Comparison of ENCODE assay signal across 14 cellular contexts in genomic region chr2:174591740-174592139, GRCh38. TPM values are rescaled to one million over a fixed set of nuclear protein-coding genes. Genes with fewer than 3 reads are reported as not detected.
A peak's percentile ranks its signal among the peaks of the same experiment; 100 is the strongest.
DNase-seq lines count a peak whose midpoint lies in the region; ATAC-seq, FAIRE-seq and TF ChIP-seq lines count a peak whose summit lies in the region.
"Had no signal": no experiment of that assay in that cellular context is flagged by ENCODE, and none has a peak within 500 bp of the region (broad histone marks: within the 10 kb centered on the region; RNA-seq: fewer than 3 reads in every experiment).

No MANE protein-coding gene starts in this region.

- H3K4me2 ChIP-seq in OCI-LY7 (ENCODE audit: low read length), result peak overlapping the region; percentile 39

- peak; percentile 13 for FAIRE-seq in bronchial epithelial cell (lab: Jason Lieb, UNC)

- peaks cover 63% of the 10 kb centered on the region for H3K4me1 Mint-ChIP-seq in activated CD4-positive, alpha-beta T cell treated with anti-CD3 and anti-CD28 coated beads, Interleukin-2, amount 10 ng/mL, durations not matched to agents 7 days and 5 days
- peaks cover 80% of the 10 kb centered on the region for H3K4me1 Mint-ChIP-seq in stimulated activated memory B cell treated with anti-CD40 and anti-IgM and Interleukin-4, amounts not matched to agents 10 μg/mL and 1 μg/mL and 100 μg/mL, for 72 hours

- H3K27ac ChIP-seq in OCI-LY7 (ENCODE audit: low read depth, low read length, poor library complexity, severe bottlenecking), result peak overlapping the region; percentile 1
- no peak overlapping the region for H3K27ac ChIP-seq in right lobe of liver
- H3K27ac ChIP-seq: right atrium auricular region had no signal

- BruUV-seq in OCI-LY7 (replicated peaks; lab: Mats Ljungman, UMichigan), result no TSS peak

- CTCF ChIA-PET in activated CD4-positive, alpha-beta T cell treated with anti-CD3 and anti-CD28 coated beads, Interleukin-2, amount 10 ng/mL, durations not matched to agents 7 days and 5 days (lab: Charles Lee), result interaction anchor here (1.1 to 1.7 kb wide), 3 partner anchors 11 to 111 kb away, joined by 3 to 8 read pairs (median 6); no protein-coding TSS in a partner anchor
- CTCF ChIA-PET in OCI-LY7 (lab: Charles Lee; ENCODE audit: unreplicated experiment), result no interaction called here

- no peaks in the 10 kb centered on the region for H4K20me1 ChIP-seq in OCI-LY7 (ENCODE audit: insufficient read depth, low read length)

- peak overlapping the region; percentile 36 for H3K4me3 ChIP-seq in OCI-LY7 (ENCODE audit: low read depth, low read length, poor library complexity, severe bottlenecking)
- H3K4me3 ChIP-seq in bronchial epithelial cell (ENCODE audit: low read depth, low read length), result no peak overlapping the region
- no peak overlapping the region for H3K4me3 ChIP-seq in right lobe of liver
- H3K4me3 ChIP-seq: HAP-1, right atrium auricular region had no signal

- no peak for DNase-seq in activated CD4-positive, alpha-beta T cell treated with anti-CD3 and anti-CD28 coated beads, Interleukin-2, amount 10 ng/mL, durations not matched to agents 7 days and 5 days
- DNase-seq in activated CD4-positive, alpha-beta T cell treated with anti-CD3 and anti-CD28 coated beads for 48 hours, result no peak
- no peak for DNase-seq in OCI-LY7 (ENCODE audit: low spot score)
- DNase-seq in bronchial epithelial cell (ENCODE audit: low read depth), result no peak
- DNase-seq in right lobe of liver, result no peak
- DNase-seq: dermis blood vessel endothelial cell, DMS53, NCI-H1105, SIG-M5 had no signal

- POLR2A ChIA-PET in activated CD4-positive, alpha-beta T cell treated with anti-CD3 and anti-CD28 coated beads, Interleukin-2, amount 10 ng/mL, durations not matched to agents 7 days and 5 days (lab: Charles Lee), result no interaction called here
- POLR2A ChIA-PET in OCI-LY7 (lab: Charles Lee), result interaction anchor here (0.6 to 3.0 kb wide), 7 partner anchors 9 to 165 kb away, joined by 3 to 9 read pairs (median 4); no protein-coding TSS in a partner anchor

- no peak for ATAC-seq in stimulated activated memory B cell treated with anti-CD40 and anti-IgM and Interleukin-4, amounts not matched to agents 10 μg/mL and 1 μg/mL and 100 μg/mL, for 72 hours
- ATAC-seq in HG03095 (IDR thresholded peaks at IDR 0.05; ENCODE audit: unreplicated experiment) (no peak), right lobe of liver (no peak), GM21447 (IDR thresholded peaks at IDR 0.05; ENCODE audit: unreplicated experiment) (no peak)

- H3K27me3 ChIP-seq in bronchial epithelial cell (ENCODE audit: control insufficient read depth, insufficient read depth, low read length) (no peaks in the 10 kb centered on the region), right lobe of liver (no peaks in the 10 kb centered on the region)
- H3K27me3 ChIP-seq: right atrium auricular region had no signal

- H3K9me3 ChIP-seq in OCI-LY7 (ENCODE audit: low read length) (no peaks in the 10 kb centered on the region), right lobe of liver (no peaks in the 10 kb centered on the region)
- H3K9me3 ChIP-seq: HAP-1, right atrium auricular region had no signal

- TF ChIP-seq POLR2A in right lobe of liver (IDR thresholded peaks at IDR 0.05), result no peak

- H3K9me3 Mint-ChIP-seq in activated CD4-positive, alpha-beta T cell treated with anti-CD3 and anti-CD28 coated beads, Interleukin-2, amount 10 ng/mL, durations not matched to agents 7 days and 5 days, result peaks cover 3% of the 10 kb centered on the region
- no peaks in the 10 kb centered on the region for H3K9me3 Mint-ChIP-seq in stimulated activated memory B cell treated with anti-CD40 and anti-IgM and Interleukin-4, amounts not matched to agents 10 μg/mL and 1 μg/mL and 100 μg/mL, for 72 hours

- H3K27ac Mint-ChIP-seq in activated CD4-positive, alpha-beta T cell treated with anti-CD3 and anti-CD28 coated beads, Interleukin-2, amount 10 ng/mL, durations not matched to agents 7 days and 5 days, result peak overlapping the region; percentile 83
- H3K27ac Mint-ChIP-seq in stimulated activated memory B cell treated with anti-CD40 and anti-IgM and Interleukin-4, amounts not matched to agents 10 μg/mL and 1 μg/mL and 100 μg/mL, for 72 hours, result peak overlapping the region; percentile 79

- peaks cover 75% of the 10 kb centered on the region for H3K36me3 Mint-ChIP-seq in activated CD4-positive, alpha-beta T cell treated with anti-CD3 and anti-CD28 coated beads, Interleukin-2, amount 10 ng/mL, durations not matched to agents 7 days and 5 days (ENCODE audit: low read depth)
- peaks cover 63% of the 10 kb centered on the region for H3K36me3 Mint-ChIP-seq in stimulated activated memory B cell treated with anti-CD40 and anti-IgM and Interleukin-4, amounts not matched to agents 10 μg/mL and 1 μg/mL and 100 μg/mL, for 72 hours

- no peaks in the 10 kb centered on the region for H3K9me2 ChIP-seq in OCI-LY7 (ENCODE audit: insufficient read depth, low read length)

- 77% methylated on average over 5 of the region's 5 CpGs for WGBS in right lobe of liver (ENCODE audit: insufficient coverage, low coverage, low lambda C conversion rate, missing lambda C conversion rate)

- H3K36me3 ChIP-seq in OCI-LY7 (ENCODE audit: insufficient read depth, low read length), result peaks cover 45% of the 10 kb centered on the region
- H3K36me3 ChIP-seq in bronchial epithelial cell (ENCODE audit: control insufficient read depth, insufficient read depth, low read length), result no peaks in the 10 kb centered on the region
- no peaks in the 10 kb centered on the region for H3K36me3 ChIP-seq in right lobe of liver
- H3K36me3 ChIP-seq: HAP-1, right atrium auricular region had no signal

- TF ChIP-seq CTCF in OCI-LY7 (conservative IDR thresholded peaks at IDR 0.05; ENCODE audit: low read length) (no peak), bronchial epithelial cell (IDR thresholded peaks at IDR 0.05; ENCODE audit: insufficient read depth, low read length, severe bottlenecking) (no peak), right lobe of liver (IDR thresholded peaks at IDR 0.05) (no peak)

- H3K27me3 Mint-ChIP-seq in activated CD4-positive, alpha-beta T cell treated with anti-CD3 and anti-CD28 coated beads, Interleukin-2, amount 10 ng/mL, durations not matched to agents 7 days and 5 days, result peaks cover 2% of the 10 kb centered on the region
- H3K27me3 Mint-ChIP-seq in stimulated activated memory B cell treated with anti-CD40 and anti-IgM and Interleukin-4, amounts not matched to agents 10 μg/mL and 1 μg/mL and 100 μg/mL, for 72 hours, result no peaks in the 10 kb centered on the region

- peak overlapping the region; percentile 20 for H3K4me3 Mint-ChIP-seq in activated CD4-positive, alpha-beta T cell treated with anti-CD3 and anti-CD28 coated beads, Interleukin-2, amount 10 ng/mL, durations not matched to agents 7 days and 5 days
- peak overlapping the region; percentile 40 for H3K4me3 Mint-ChIP-seq in stimulated activated memory B cell treated with anti-CD40 and anti-IgM and Interleukin-4, amounts not matched to agents 10 μg/mL and 1 μg/mL and 100 μg/mL, for 72 hours

- intact Hi-C loops in OCI-LY7 (cut with micrococcal nuclease; ENCODE audit: unreplicated experiment) (loop anchor here (2.0 kb wide), 1 partner anchor 105 kb away; the partner anchor contains the start of gene GPR155), right lobe of liver (cut with DNase I) (no loop called here)

- H2AFZ ChIP-seq in OCI-LY7 (ENCODE audit: low read length), result no peak overlapping the region

- H3K79me2 ChIP-seq in OCI-LY7 (ENCODE audit: insufficient read depth, low read depth, low read length), result peaks cover 96% of the 10 kb centered on the region

- peaks cover 55% of the 10 kb centered on the region for H3K4me1 ChIP-seq in OCI-LY7 (ENCODE audit: insufficient read depth, low read length, poor library complexity, severe bottlenecking)
- no peaks in the 10 kb centered on the region for H3K4me1 ChIP-seq in right lobe of liver
- H3K4me1 ChIP-seq: HAP-1 had no signal

RNA-seq across cellular contexts. Expression of gene WIPF1, which starts 5.9 kb away (rescaled TPM):
- total RNA-seq in activated CD4-positive, alpha-beta T cell treated with anti-CD3 and anti-CD28 coated beads, Interleukin-2, amount 10 ng/mL, durations not matched to agents 7 days and 5 days, result 100 to 1,000 TPM; 378 to 423 TPM
- total RNA-seq in OCI-LY7 (2014; rRNA removed; shearing (Covaris generic)), result 22.7 and 27.1 TPM in 2 replicates
- 183 and 192 TPM in 2 replicates for total RNA-seq in OCI-LY7 (2022)
- total RNA-seq in bronchial epithelial cell, result 0.13 and 0.26 TPM in 2 replicates
- 10 to 100 TPM in 1 of 6 experiments, 1 to 10 TPM in 5; 5.0 to 15.3 (median 7.1) TPM for total RNA-seq in right lobe of liver
